ENCODE assay signal across 1 cellular context in genomic region chr20:45305262-45305661, GRCh38.
TF ChIP-seq lines count a peak whose summit lies in the region.

No MANE protein-coding gene starts in this region.

TF ChIP-seq in H1, 55 proteins besides CTCF, POLR2A, EP300 and RAD21:
- no peak for TF ChIP-seq CHD7 (IDR thresholded peaks at IDR 0.05; ENCODE audit: insufficient replicate concordance, low read length)
- no peak for TF ChIP-seq MAX (IDR thresholded peaks at IDR 0.05)
- no peak for TF ChIP-seq EZH2 (IDR thresholded peaks at IDR 0.05; ENCODE audit: low read depth, low read length, severe bottlenecking)
- no peak for TF ChIP-seq CBX8 (IDR thresholded peaks at IDR 0.05; ENCODE audit: borderline replicate concordance, low read depth, low read length)
- TF ChIP-seq HDAC6 (IDR thresholded peaks at IDR 0.05; ENCODE audit: low read depth, low read length): no peak
- no peak for TF ChIP-seq POLR2AphosphoS5 (IDR thresholded peaks at IDR 0.05; ENCODE audit: low read depth, low read length)
- no peak for TF ChIP-seq SUZ12 (IDR thresholded peaks at IDR 0.05; ENCODE audit: low read length)
- no peak for TF ChIP-seq RNF2 (IDR thresholded peaks at IDR 0.05; ENCODE audit: borderline replicate concordance, low read depth, low read length, missing control alignments, poor library complexity, severe bottlenecking)
- no peak for TF ChIP-seq GTF2F1 (IDR thresholded peaks at IDR 0.05; ENCODE audit: borderline replicate concordance, low read depth, low read length)
- TF ChIP-seq SIX5 (IDR thresholded peaks at IDR 0.05; ENCODE audit: low read depth, low read length): no peak
- no peak for TF ChIP-seq RFX5 (IDR thresholded peaks at IDR 0.05; ENCODE audit: borderline replicate concordance, low read depth, low read length)
- no peak for TF ChIP-seq MAFK (IDR thresholded peaks at IDR 0.05; ENCODE audit: low read depth, low read length)
